ENCODE assay signal across 11 cellular contexts in genomic region chr4:113584407-113585150, GRCh38.
DNase-seq lines count a peak whose midpoint lies in the region; ATAC-seq and TF ChIP-seq lines count a peak whose summit lies in the region.
"Had no signal": no experiment of that assay in that cellular context is flagged by ENCODE, and none has a peak within 500 bp of the region (broad histone marks: within the 10 kb centered on the region; RNA-seq: fewer than 3 reads in every experiment).

No MANE protein-coding gene starts in this region.

- no peaks in the 10 kb centered on the region for H3K36me3 ChIP-seq in CD8-positive, alpha-beta T cell (ENCODE audit: insufficient read depth, low read length)
- H3K36me3 ChIP-seq in mucosa of descending colon (ENCODE audit: low read depth), result no peaks in the 10 kb centered on the region
- H3K36me3 ChIP-seq: right lobe of liver had no signal

- H3K27me3 ChIP-seq in CD8-positive, alpha-beta T cell (ENCODE audit: insufficient read depth, low read length), result no peaks in the 10 kb centered on the region
- H3K27me3 ChIP-seq: right lobe of liver had no signal

- H3K27ac ChIP-seq in CD8-positive, alpha-beta T cell (ENCODE audit: low read depth, low read length), result no peak overlapping the region
- H3K27ac ChIP-seq in RWPE1, result no peak overlapping the region
- H3K27ac ChIP-seq: right lobe of liver had no signal

- intact Hi-C loops in CD8-positive, alpha-beta T cell (cut with DNase I, micrococcal nuclease), result loop anchor here in 1 of 2 experiments (5.0 kb wide), 1 partner anchor 32 kb away; no protein-coding TSS in a partner anchor
- intact Hi-C loops in mucosa of descending colon (cut with DNase I, micrococcal nuclease), result no loop called here

- H3K27me3 Mint-ChIP-seq in CD8-positive, alpha-beta T cell (ENCODE audit: low read depth), result no peaks in the 10 kb centered on the region

- H3K4me1 ChIP-seq in CD8-positive, alpha-beta T cell (ENCODE audit: insufficient read depth, low read length), result peaks cover 3% of the 10 kb centered on the region
- H3K4me1 ChIP-seq in mucosa of descending colon (ENCODE audit: low read depth), result no peaks in the 10 kb centered on the region

- H3K27ac Mint-ChIP-seq in CD8-positive, alpha-beta T cell, result peak overlapping the region; percentile 1

- H3K4me3 Mint-ChIP-seq in CD8-positive, alpha-beta T cell, result no peak overlapping the region

- H3K9me3 ChIP-seq in CD8-positive, alpha-beta T cell (ENCODE audit: low read length), result no peaks in the 10 kb centered on the region
- H3K9me3 ChIP-seq in mucosa of descending colon, result no peaks in the 10 kb centered on the region
- H3K9me3 ChIP-seq: right lobe of liver had no signal

- peaks cover 37% of the 10 kb centered on the region for H3K4me1 Mint-ChIP-seq in CD8-positive, alpha-beta T cell (ENCODE audit: low read depth)

- no peaks in the 10 kb centered on the region for H3K9me3 Mint-ChIP-seq in CD8-positive, alpha-beta T cell

- no peak for ATAC-seq in CD8-positive, alpha-beta T cell
- ATAC-seq in mucosa of descending colon (peak; percentile 59), HG02610 (IDR thresholded peaks at IDR 0.05; ENCODE audit: unreplicated experiment) (no peak)

- peaks cover 27% of the 10 kb centered on the region for H3K36me3 Mint-ChIP-seq in CD8-positive, alpha-beta T cell

- CTCF ChIA-PET in CD8-positive, alpha-beta T cell (lab: Charles Lee), result no interaction called here
- CTCF ChIA-PET in RWPE1 (lab: Yijun Ruan, JAX), result no interaction called here

- no peak overlapping the region for H3K4me3 ChIP-seq in CD8-positive, alpha-beta T cell (ENCODE audit: low read depth, low read length)
- no peak overlapping the region for H3K4me3 ChIP-seq in mucosa of descending colon
- H3K4me3 ChIP-seq: right lobe of liver had no signal

- TF ChIP-seq CTCF in CD8-positive, alpha-beta T cell (IDR thresholded peaks at IDR 0.05), result no peak
- no peak for TF ChIP-seq CTCF in mucosa of descending colon (IDR thresholded peaks at IDR 0.05)
- no peak for TF ChIP-seq CTCF in RWPE1 (conservative IDR thresholded peaks at IDR 0.05; ENCODE audit: low read depth)

- DNase-seq in CD8-positive, alpha-beta T cell, result no peak
- DNase-seq in M059J (ENCODE audit: low read depth) (peak; percentile 64), dedifferentiated amniotic fluid mesenchymal stem cell (ENCODE audit: extremely low spot score) (peak; percentile 44), mucosa of descending colon (no peak), RWPE1 (ENCODE audit: low spot score) (no peak)
- DNase-seq in stimulated activated CD4-positive, alpha-beta T cell treated with anti-CD3 and anti-CD28 coated beads, Interleukin-2, amount 100 ng/mL, for 24 hours, result no peak
- no peak for DNase-seq in effector CD8-positive, alpha-beta T cell (lab: John Stamatoyannopoulos, UW)
- DNase-seq: GDM1, NCI-H1930, right lobe of liver had no signal

- POLR2A ChIA-PET in CD8-positive, alpha-beta T cell (lab: Charles Lee), result no interaction called here
- POLR2A ChIA-PET in RWPE1 (lab: Yijun Ruan, JAX; ENCODE audit: low non-redundant PET), result no interaction called here

Comparison
In these comparisons a context has a peak if more than half of its experiments do, and no peak if none do; other contexts are left out.
1. DNase-seq: peak in M059J (single experiment) and dedifferentiated amniotic fluid mesenchymal stem cell (single experiment); none in CD8-positive, alpha-beta T cell (0 of 7), mucosa of descending colon (0 of 3), stimulated activated CD4-positive, alpha-beta T cell treated with anti-CD3 and anti-CD28 coated beads, Interleukin-2, amount 100 ng/mL, for 24 hours (0 of 2), effector CD8-positive, alpha-beta T cell (single experiment) and RWPE1 (single experiment).